Comparison of ENCODE assay signal across 14 cellular contexts in the genomic region with DNA sequence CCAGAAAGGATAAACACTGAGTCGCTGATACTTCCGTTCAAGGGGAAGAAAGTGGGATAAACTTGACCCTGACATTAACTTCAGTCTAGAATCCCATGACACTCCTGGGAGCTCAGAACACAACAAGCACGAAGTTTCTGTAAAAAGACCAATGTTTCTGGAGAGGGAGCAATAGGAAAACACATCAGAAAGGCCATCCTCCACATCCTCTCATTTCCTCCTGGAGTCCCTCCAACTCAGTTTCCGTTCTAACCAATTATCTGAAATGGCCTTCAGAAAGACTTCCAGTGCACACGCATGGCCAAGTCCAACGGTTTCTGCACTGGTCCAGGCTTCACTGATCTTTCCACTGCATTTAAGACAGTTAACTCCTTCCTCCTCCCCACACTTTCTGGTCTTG.
DNase-seq lines count a peak whose midpoint lies in the region; ATAC-seq, FAIRE-seq and TF ChIP-seq lines count a peak whose summit lies in the region.
"Had no signal": no experiment of that assay in that cellular context is flagged by ENCODE, and none has a peak within 500 bp of the region (broad histone marks: within the 10 kb centered on the region; RNA-seq: fewer than 3 reads in every experiment).

No MANE protein-coding gene starts in this region.

- H3K27ac Mint-ChIP-seq in CD14-positive monocyte = no peak overlapping the region
- H3K27ac Mint-ChIP-seq: activated naive CD8-positive, alpha-beta T cell had no signal

- TF ChIP-seq CTCF in liver (IDR thresholded peaks at IDR 0.05; ENCODE audit: low read depth, low read length, missing input control) (no peak), HepG2 (CRISPR knock-in tag; IDR thresholded peaks at IDR 0.05) (no peak), fibroblast of lung (conservative IDR thresholded peaks at IDR 0.05 in 1 of 2, IDR thresholded peaks at IDR 0.05 in 1 of 2; ENCODE audit: low read depth in 1 of 2, low read length in 2 of 2) (no peak), CD14-positive monocyte (IDR thresholded peaks at IDR 0.05) (no peak)

- WGBS in liver = 52% methylated on average over 6 of the region's 6 CpGs
- 92% methylated on average over 6 of the region's 6 CpGs for WGBS in HepG2 (ENCODE audit: low lambda C conversion rate)

- H3K79me2 ChIP-seq in HepG2 (ENCODE audit: insufficient read depth, low read length) (peaks cover 51% of the 10 kb centered on the region), fibroblast of lung (ENCODE audit: control insufficient read depth, insufficient read depth, low read length) (no peaks in the 10 kb centered on the region)

- in situ Hi-C loops in HepG2 (cut with HindIII; ENCODE audit: extremely low pct_ligation_motif_present, low pct_unique_long_range_greater_than_20kb) = loop anchor here (25.0 kb wide), 1 partner anchor 115 kb away; a partner anchor contains a TSS

- ATAC-seq in HepG2 = no peak
- no peak for ATAC-seq in HG02840 (IDR thresholded peaks at IDR 0.05; ENCODE audit: low FRiP score, unreplicated experiment)
- ATAC-seq: A549 had no signal

- intact Hi-C loops in HepG2 (cut with micrococcal nuclease; ENCODE audit: unreplicated experiment) = no loop called here
- intact Hi-C loops in CD14-positive monocyte (cut with micrococcal nuclease) = loop anchor here in 1 of 2 donors (5.0 kb wide), 1 partner anchor 75 kb away; no protein-coding TSS in a partner anchor

- DNase-seq in HepG2 (ENCODE audit: low spot score) (no peak), fibroblast of lung (ENCODE audit: low read depth in 2 of 2) (peak; percentile 14 to 53), Ammon's horn (ENCODE audit: low spot score) (no peak), CD14-positive monocyte (ENCODE audit: low spot score) (no peak)
- DNase-seq in effector CD4-positive, alpha-beta T cell = no peak
- DNase-seq: H9, NCI-H1930, OCI-M1, T-helper 2 cell had no signal

- H3K4me3 ChIP-seq in liver (ENCODE audit: low read depth in 1 of 3, low read length in 3 of 3) (no peak overlapping the region), HepG2 (replicated peaks in 1 of 3; ENCODE audit: insufficient read depth in 1 of 3, low read depth in 2 of 3, low read length in 3 of 3) (no peak overlapping the region), fibroblast of lung (replicated peaks in 1 of 4; ENCODE audit: control extremely low read depth in 1 of 4, insufficient read depth in 1 of 4, low read depth in 3 of 4, low read length in 4 of 4) (no peak overlapping the region), muscle layer of duodenum (ENCODE audit: low read depth in 1 of 2, low read length in 2 of 2) (no peak overlapping the region)
- H3K4me3 ChIP-seq: A549 had no signal

- no peak overlapping the region for H2AFZ ChIP-seq in HepG2 (ENCODE audit: low read length)
- no peak overlapping the region for H2AFZ ChIP-seq in fibroblast of lung (ENCODE audit: low read length)

- no peak overlapping the region for H3K9ac ChIP-seq in liver (ENCODE audit: low read depth in 1 of 2, low read length in 2 of 2)
- no peak overlapping the region for H3K9ac ChIP-seq in HepG2 (ENCODE audit: insufficient read depth, low read depth, low read length)
- H3K9ac ChIP-seq in fibroblast of lung (ENCODE audit: insufficient read depth, low read length) = no peak overlapping the region

- no peak overlapping the region for H3K4me3 Mint-ChIP-seq in CD14-positive monocyte
- H3K4me3 Mint-ChIP-seq: activated naive CD8-positive, alpha-beta T cell; H9 had no signal

- peaks cover 0 to 2% (median 0%) of the 10 kb centered on the region in 7 donors for H3K9me3 Mint-ChIP-seq in CD14-positive monocyte
- H3K9me3 Mint-ChIP-seq: H9 had no signal

- no peak for TF ChIP-seq POLR2A in HepG2 (IDR thresholded peaks at IDR 0.05; ENCODE audit: insufficient read depth in 1 of 2, low read depth in 2 of 2, low read length in 2 of 2)

- H3K27me3 Mint-ChIP-seq in CD14-positive monocyte (ENCODE audit: low read depth in 3 of 3) = peaks cover 0 to 4% (median 2%) of the 10 kb centered on the region in 3 donors

- no peaks in the 10 kb centered on the region for H3K36me3 Mint-ChIP-seq in CD14-positive monocyte
- H3K36me3 Mint-ChIP-seq: activated naive CD8-positive, alpha-beta T cell had no signal

- H3K27me3 ChIP-seq in liver (ENCODE audit: control insufficient read depth in 4 of 4, insufficient read depth in 4 of 4, low read length in 3 of 4) = no peaks in the 10 kb centered on the region
- no peaks in the 10 kb centered on the region for H3K27me3 ChIP-seq in HepG2 (ENCODE audit: control insufficient read depth in 1 of 2, insufficient read depth in 2 of 2, low read length in 2 of 2)
- H3K27me3 ChIP-seq in fibroblast of lung (ENCODE audit: control insufficient read depth, insufficient read depth, low read length) = no peaks in the 10 kb centered on the region
- no peaks in the 10 kb centered on the region for H3K27me3 ChIP-seq in muscle layer of duodenum (ENCODE audit: low read depth, low read length)

- TF ChIP-seq RAD21 in liver (IDR thresholded peaks at IDR 0.05) = peak; percentile 44 to 57
- no peak for TF ChIP-seq RAD21 in HepG2 (CRISPR knock-in tag; IDR thresholded peaks at IDR 0.05)

- H4K20me1 ChIP-seq in HepG2 (ENCODE audit: insufficient read depth, low read length) (no peaks in the 10 kb centered on the region), fibroblast of lung (ENCODE audit: control insufficient read depth, extremely low read depth, insufficient read depth, low read length) (no peaks in the 10 kb centered on the region)

- H3K4me1 ChIP-seq in liver (ENCODE audit: control insufficient read depth in 4 of 4, insufficient read depth in 4 of 4, low read length in 3 of 4) (peaks cover 0 to 44% (median 25%) of the 10 kb centered on the region in 4 donors), HepG2 (ENCODE audit: insufficient read depth, low read length) (peaks cover 98% of the 10 kb centered on the region), fibroblast of lung (ENCODE audit: control insufficient read depth, extremely low read depth, insufficient read depth, low read length) (peaks cover 5% of the 10 kb centered on the region), muscle layer of duodenum (ENCODE audit: control insufficient read depth in 1 of 2, insufficient read depth in 2 of 2, low read length in 2 of 2) (peaks cover 23 to 44% of the 10 kb centered on the region in 2 donors)

- H3K27ac ChIP-seq in liver (ENCODE audit: low read depth in 1 of 2, low read length in 2 of 2) = peak overlapping the region; percentile 63 to 81
- H3K27ac ChIP-seq in HepG2 (ENCODE audit: extremely low read length, insufficient read depth, low read length) = no peak overlapping the region
- no peak overlapping the region for H3K27ac ChIP-seq in fibroblast of lung (ENCODE audit: insufficient read depth, low read length)
- H3K27ac ChIP-seq in muscle layer of duodenum (ENCODE audit: low read length) = peak overlapping the region; percentile 56
- H3K27ac ChIP-seq: A549 had no signal

- H3K4me2 ChIP-seq in HepG2 (ENCODE audit: low read depth, low read length) (no peak overlapping the region), fibroblast of lung (ENCODE audit: extremely low read depth, insufficient read depth, low read length) (no peak overlapping the region)
- H3K4me2 ChIP-seq: A549 had no signal

- TF ChIP-seq EP300 in HepG2 (IDR thresholded peaks at IDR 0.05; ENCODE audit: low read depth in 2 of 2, low read length in 2 of 2) = no peak
- TF ChIP-seq EP300 in HepG2 (CRISPR knock-in tag; IDR thresholded peaks at IDR 0.05; ENCODE audit: borderline replicate concordance) = no peak

- H3K4me1 Mint-ChIP-seq in CD14-positive monocyte = peaks cover 2% of the 10 kb centered on the region

- H3K9me3 ChIP-seq in liver (ENCODE audit: control insufficient read depth in 4 of 4, low read length in 3 of 4) (no peaks in the 10 kb centered on the region), HepG2 (ENCODE audit: low read length) (no peaks in the 10 kb centered on the region), fibroblast of lung (ENCODE audit: control insufficient read depth, insufficient read depth, low read depth, low read length) (no peaks in the 10 kb centered on the region), muscle layer of duodenum (ENCODE audit: control insufficient read depth in 1 of 2, low read length in 2 of 2) (no peaks in the 10 kb centered on the region)
- H3K9me3 ChIP-seq: A549 had no signal

- BruUV-seq in HepG2 (replicated peaks; lab: Mats Ljungman, UMichigan) = no TSS peak

- H3K36me3 ChIP-seq in liver (ENCODE audit: control insufficient read depth in 4 of 4, insufficient read depth in 3 of 4, low read depth in 1 of 4, low read length in 3 of 4) (no peaks in the 10 kb centered on the region), HepG2 (replicated peaks in 1 of 2; ENCODE audit: control insufficient read depth in 1 of 2, insufficient read depth in 2 of 2, low read length in 2 of 2) (no peaks in the 10 kb centered on the region), fibroblast of lung (ENCODE audit: control insufficient read depth, insufficient read depth, low read length) (no peaks in the 10 kb centered on the region), muscle layer of duodenum (ENCODE audit: control insufficient read depth in 1 of 2, insufficient read depth in 2 of 2, low read length in 2 of 2) (no peaks in the 10 kb centered on the region)

- CTCF ChIA-PET in HepG2 (lab: Yijun Ruan, JAX; ENCODE audit: low intra/inter-chr PET ratio, low total read pairs) = no interaction called here

- POLR2A ChIA-PET in HepG2 (lab: Yijun Ruan, JAX) = no interaction called here

- no peak for FAIRE-seq in HepG2 (lab: Jason Lieb, UNC)
- FAIRE-seq: A549 had no signal

TF ChIP-seq in liver, 16 proteins besides CTCF, POLR2A, EP300 and RAD21 (continues in another document):
- TF ChIP-seq YY1 (IDR thresholded peaks at IDR 0.05) (peak; percentile 39), JUND (IDR thresholded peaks at IDR 0.05) (peak in 1 of 2 donors; percentile 37)

Comparison
In these comparisons a context has a peak if more than half of its experiments do, and no peak if none do; other contexts are left out.
1. H3K27ac ChIP-seq: peak in liver (2 of 2) and muscle layer of duodenum (single experiment); none in HepG2 (single experiment) and fibroblast of lung (single experiment).
2. DNase-seq: peak in fibroblast of lung (2 of 2); none in HepG2 (single experiment), Ammon's horn (single experiment), CD14-positive monocyte (single experiment) and effector CD4-positive, alpha-beta T cell (single experiment).